1 cellular context compared by ENCODE assay signal in the genomic region with DNA sequence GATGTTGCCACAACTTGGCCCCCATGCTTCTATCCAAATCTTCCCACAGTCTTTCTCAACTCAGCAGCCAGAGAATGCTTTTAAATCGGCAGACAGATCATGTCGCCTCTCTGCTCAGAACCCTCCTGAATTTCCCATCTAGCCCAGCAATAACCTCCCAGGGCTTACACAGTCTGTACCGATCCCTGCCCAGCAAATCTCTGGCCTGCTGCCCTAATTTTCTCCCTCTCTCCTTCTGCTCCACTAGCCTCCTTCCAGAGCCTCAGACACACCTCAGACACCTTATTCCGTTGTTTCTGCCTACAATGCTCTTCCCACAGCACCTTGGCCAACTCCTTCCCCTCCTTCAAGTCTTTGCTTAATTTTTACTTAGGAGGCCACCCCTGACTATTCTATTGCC.
TF ChIP-seq lines count a peak whose summit lies in the region.

No MANE protein-coding gene starts in this region.

TF ChIP-seq in endothelial cell of umbilical vein, 7 proteins besides CTCF, POLR2A, EP300 and RAD21:
- TF ChIP-seq POLR2AphosphoS5 (IDR thresholded peaks at IDR 0.05; ENCODE audit: insufficient read depth, low read depth, low read length) (no peak), JUN (IDR thresholded peaks at IDR 0.05; ENCODE audit: borderline replicate concordance, insufficient read depth, insufficient read length, low read depth) (no peak), GATA2 (IDR thresholded peaks at IDR 0.05; ENCODE audit: insufficient read depth, insufficient read length, low read depth, low read length) (no peak), MAX (IDR thresholded peaks at IDR 0.05; ENCODE audit: insufficient read depth, insufficient read length) (no peak), EZH2 (IDR thresholded peaks at IDR 0.05; ENCODE audit: borderline replicate concordance, low read depth, low read length, severe bottlenecking) (no peak), FOS (IDR thresholded peaks at IDR 0.05; ENCODE audit: borderline replicate concordance, insufficient read depth, low read length) (no peak), MYC (IDR thresholded peaks at IDR 0.05; ENCODE audit: low read depth, low read length) (no peak)
TF ChIP-seq in endothelial cell of umbilical vein: peak in this region for 0.
